Comparison of ENCODE assay signal across 8 cellular contexts in genomic region chr10:91924212-91925021, GRCh38. TPM values are rescaled to one million over a fixed set of nuclear protein-coding genes. Genes with fewer than 3 reads are reported as not detected.
DNase-seq lines count a peak whose midpoint lies in the region; ATAC-seq, FAIRE-seq and TF ChIP-seq lines count a peak whose summit lies in the region.

No MANE protein-coding gene starts in this region.

- H2AFZ ChIP-seq in GM12878 (ENCODE audit: control insufficient read depth, low read depth, low read length): peak overlapping the region; percentile 95

- peak overlapping the region; percentile 92 to 100 (median 98) for H3K27ac Mint-ChIP-seq in CD8-positive, alpha-beta memory T cell

- WGBS in GM12878 (ENCODE audit: insufficient coverage, insufficient replicate concordance, low lambda C conversion rate, missing lambda C conversion rate): 2% methylated on average over 21 of the region's 21 CpGs

- H3K9me3 ChIP-seq in CD8-positive, alpha-beta memory T cell (ENCODE audit: low read length): no peaks in the 10 kb centered on the region
- H3K9me3 ChIP-seq in GM12878 (replicated peaks; ENCODE audit: control insufficient read depth, insufficient read depth, low read length) (no peaks in the 10 kb centered on the region; the same call in 2 of the 3 replicates), thoracic aorta (no peaks in the 10 kb centered on the region)

- H4K20me1 ChIP-seq in GM12878 (ENCODE audit: control insufficient read depth, insufficient read depth): no peaks in the 10 kb centered on the region; the same call in 1 of the 2 replicates

- H3K27ac ChIP-seq in CD8-positive, alpha-beta memory T cell (ENCODE audit: low read depth, low read length): peak overlapping the region; percentile 91
- H3K27ac ChIP-seq in GM12878 (ENCODE audit: control insufficient read depth, insufficient read depth) (peak overlapping the region; percentile 88), thoracic aorta (peak overlapping the region; percentile 79 to 94)

- peak; percentile 26 for ATAC-seq in GM21390 (IDR thresholded peaks at IDR 0.05; ENCODE audit: unreplicated experiment)
- peak; percentile 50 for ATAC-seq in GM12878
- peak; percentile 29 for ATAC-seq in left lobe of liver
- no peak for ATAC-seq in thoracic aorta (ENCODE audit: insufficient number of reproducible peaks, low FRiP score, low read depth)

- SMC1A ChIA-PET in GM12878 (lab: Charles Lee; ENCODE audit: uncharacterized antibody, unreplicated experiment): interaction anchor here (0.9 to 2.3 kb wide), 11 partner anchors 8 to 918 kb away, joined by 3 to 12 read pairs (median 3); partner anchors contain the start of gene TNKS2

- peak overlapping the region; percentile 90 for H3K9ac ChIP-seq in GM12878 (ENCODE audit: control insufficient read depth, insufficient read depth, low read length)

- peaks cover 45 to 57% (median 51%) of the 10 kb centered on the region in 3 donors for H3K4me1 Mint-ChIP-seq in CD8-positive, alpha-beta memory T cell

- TF ChIP-seq RAD21 in GM12878 (IDR thresholded peaks at IDR 0.05; ENCODE audit: insufficient read depth, low read depth, low read length): no peak

- peaks cover 0 to 26% (median 9%) of the 10 kb centered on the region in 3 donors for H3K36me3 Mint-ChIP-seq in CD8-positive, alpha-beta memory T cell

- in situ Hi-C loops in GM12878 (cut with MboI): loop anchor here (5.0 to 25.0 kb wide), 3 partner anchors 537 to 1037 kb away; no protein-coding TSS in a partner anchor

- no peaks in the 10 kb centered on the region for H3K9me3 Mint-ChIP-seq in CD8-positive, alpha-beta memory T cell

- H3K27me3 Mint-ChIP-seq in CD8-positive, alpha-beta memory T cell: no peaks in the 10 kb centered on the region

- TSS peak; percentile 69 for BruUV-seq in GM12878 (replicated peaks; lab: Mats Ljungman, UMichigan)

- no peak for DNase-seq in CD8-positive, alpha-beta memory T cell
- DNase-seq in Kasumi-1 (lab: John Stamatoyannopoulos, UW) (peak; percentile 55 to 70), GM12878 (ENCODE audit: low read depth, low spot score) (no peak), left lobe of liver (ENCODE audit: low spot score) (no peak), thoracic aorta (ENCODE audit: low spot score) (no peak), amniotic stem cell (lab: John Stamatoyannopoulos, UW) (no peak), NCI-H2196 (lab: John Stamatoyannopoulos, UW; ENCODE audit: unreplicated experiment) (no peak)

- intact Hi-C loops in GM12878 (cut with micrococcal nuclease; ENCODE audit: unreplicated experiment): loop anchor here (5.0 kb wide), 1 partner anchor 127 kb away; the partner anchor contains the start of gene TNKS2

- peak; percentile 47 for FAIRE-seq in GM12878 (lab: Jason Lieb, UNC)

- peak overlapping the region; percentile 96 for H3K4me3 ChIP-seq in CD8-positive, alpha-beta memory T cell (ENCODE audit: low read length)
- peak overlapping the region; percentile 86 for H3K4me3 ChIP-seq in GM12878
- H3K4me3 ChIP-seq in thoracic aorta: peak overlapping the region; percentile 91

- H3K4me2 ChIP-seq in GM12878 (ENCODE audit: control insufficient read depth, insufficient read depth): peak overlapping the region; percentile 36

- RAD21 ChIA-PET in GM12878 (lab: Charles Lee; ENCODE audit: unreplicated experiment): interaction anchor here (1.0 to 1.5 kb wide), 6 partner anchors 11 to 128 kb away, joined by 3 to 6 read pairs (median 4); no protein-coding TSS in a partner anchor

- TF ChIP-seq CTCF in GM12878 (IDR thresholded peaks at IDR 0.05 in 2 of 3, conservative IDR thresholded peaks at IDR 0.05 in 1 of 3; ENCODE audit: control insufficient read depth in 2 of 3, extremely low read depth in 1 of 3, insufficient read depth in 1 of 3, low read depth in 3 of 3, low read length in 3 of 3) (no peak), thoracic aorta (IDR thresholded peaks at IDR 0.05) (no peak)

- POLR2A ChIA-PET in CD8-positive, alpha-beta memory T cell (lab: Charles Lee): interaction anchor here (0.5 to 1.7 kb wide), 8 partner anchors 8 to 128 kb away, joined by 3 to 27 read pairs (median 6); partner anchors contain the start of gene TNKS2
- POLR2A ChIA-PET in GM12878 (lab: Charles Lee): interaction anchor here (0.7 to 1.9 kb wide), 12 partner anchors 8 to 1053 kb away, joined by 3 to 9 read pairs (median 4); partner anchors contain the start of genes FGFBP3, RPP30 and TNKS2

- H3K36me3 ChIP-seq in CD8-positive, alpha-beta memory T cell (ENCODE audit: insufficient read depth, low read length): no peaks in the 10 kb centered on the region
- peaks cover 0 to 3% of the 10 kb centered on the region in 2 experiments; a peak in 1 of 4 replicates for H3K36me3 ChIP-seq in GM12878 (ENCODE audit: control insufficient read depth in 2 of 2, insufficient read depth in 2 of 2, low read length in 1 of 2)
- H3K36me3 ChIP-seq in thoracic aorta: no peaks in the 10 kb centered on the region

- H3K79me2 ChIP-seq in GM12878 (ENCODE audit: control insufficient read depth, insufficient read depth, low read length): peaks cover 59% of the 10 kb centered on the region

- CTCF ChIA-PET in CD8-positive, alpha-beta memory T cell (lab: Charles Lee): interaction anchor here (0.7 to 5.1 kb wide), 14 partner anchors 9 to 918 kb away, joined by 3 to 34 read pairs (median 4); partner anchors contain the start of genes FGFBP3 and TNKS2
- CTCF ChIA-PET in GM12878 (lab: Yijun Ruan, JAX): interaction anchor here (0.6 to 1.9 kb wide), 9 partner anchors 8 to 21 kb away, joined by 3 to 11 read pairs (median 3); no protein-coding TSS in a partner anchor

- H3K4me3 Mint-ChIP-seq in CD8-positive, alpha-beta memory T cell: peak overlapping the region; percentile 88 to 98 (median 93)

- H3K4me1 ChIP-seq in CD8-positive, alpha-beta memory T cell (ENCODE audit: insufficient read depth, low read length): peaks cover 31% of the 10 kb centered on the region
- H3K4me1 ChIP-seq in GM12878 (ENCODE audit: control insufficient read depth, insufficient read depth, low read length): no peaks in the 10 kb centered on the region
- H3K4me1 ChIP-seq in thoracic aorta (ENCODE audit: control insufficient read depth in 1 of 2, low read depth in 2 of 2): peaks cover 25 to 33% of the 10 kb centered on the region in 2 donors

- TF ChIP-seq POLR2A in GM12878 (IDR thresholded peaks at IDR 0.05; ENCODE audit: low read depth, low read length): no peak

- no peak for TF ChIP-seq EP300 in GM12878 (IDR thresholded peaks at IDR 0.05; ENCODE audit: borderline replicate concordance in 1 of 2, control insufficient read depth in 1 of 2, low read depth in 2 of 2, low read length in 2 of 2)

- no peaks in the 10 kb centered on the region for H3K27me3 ChIP-seq in CD8-positive, alpha-beta memory T cell (ENCODE audit: insufficient read depth, low read length, poor library complexity, severe bottlenecking)
- H3K27me3 ChIP-seq in GM12878 (replicated peaks in 1 of 2; ENCODE audit: control insufficient read depth in 2 of 2, insufficient read depth in 2 of 2, low read length in 1 of 2) (no peaks in the 10 kb centered on the region; a peak in 1 of 4 replicates), thoracic aorta (replicated peaks; ENCODE audit: insufficient read depth) (no peaks in the 10 kb centered on the region)

RNA-seq across cellular contexts. Expression of gene BTAF1, which starts 0.8 kb away (rescaled TPM):
- total RNA-seq in CD8-positive, alpha-beta memory T cell: 10 to 100 TPM; 48.5 to 51.0 TPM
- polyA plus RNA-seq in CD8-positive, alpha-beta memory T cell: 8.0 TPM
- 987 and 1,060 TPM in 2 replicates for total RNA-seq in GM12878 (2013; cell fraction: nucleolus; rRNA removed)
- total RNA-seq in GM12878 (2014; rRNA removed) (56.9 and 68.0 TPM in 2 replicates), GM12878 (2014; rRNA removed; fragmentation: Illumina TruSeq; extraction: Trizol) (63.3 and 66.0 TPM in 2 replicates), GM12878 (2021) (54.2 and 54.6 TPM in 2 replicates), left lobe of liver (16.0 TPM), thoracic aorta (10 to 100 TPM; 55.4 to 72.2 TPM)
- polyA plus RNA-seq in GM12878 (2011; ENCODE audit: low read depth): 30.7 TPM
- polyA plus RNA-seq in GM12878 (2011; rRNA removed) (157 and 230 TPM in 2 replicates), GM12878 (2014; fragmentation: Illumina TruSeq; extraction: Trizol) (56.9 and 76.0 TPM in 2 replicates), GM12878 (2014; fragmentation: Nextera tagmentation; extraction: Ambion mirVana) (10 to 100 TPM; 11.8 to 12.8 TPM), GM12878 (2014; rRNA removed) (53.2 and 62.9 TPM in 2 replicates), GM12878 (2016; fragmentation: Nextera tagmentation; extraction: Ambion mirVana) (10 to 100 TPM; 34.7 to 37.4 TPM)
- polyA plus RNA-seq in GM12878 (2011; cell fraction: cytosol; rRNA removed): 33.7 and 38.4 TPM in 2 replicates
- polyA plus RNA-seq in GM12878 (2011; cell fraction: nucleus; rRNA removed): 370 and 587 TPM in 2 replicates
- 42.7 and 63.7 TPM in 2 replicates for polyA plus RNA-seq in GM12878 (2012)
- 102 and 152 TPM in 2 replicates for polyA minus RNA-seq in GM12878 (2011; rRNA and poly(A)+ RNA removed)
- 29.8 and 41.3 TPM in 2 replicates for polyA minus RNA-seq in GM12878 (2011; cell fraction: cytosol; rRNA and poly(A)+ RNA removed)
- 139 and 166 TPM in 2 replicates for polyA minus RNA-seq in GM12878 (2011; cell fraction: nucleus; rRNA and poly(A)+ RNA removed)

RNA-seq across cellular contexts. Expression of gene FGFBP3, which starts 15.1 kb away (rescaled TPM):
- total RNA-seq in CD8-positive, alpha-beta memory T cell: 1 to 10 TPM; 3.1 to 3.6 TPM
- polyA plus RNA-seq in CD8-positive, alpha-beta memory T cell: 3.4 TPM
- 1.7 and 2.8 TPM in 2 replicates for total RNA-seq in GM12878 (2013; cell fraction: nucleolus; rRNA removed)
- 0.11 and 0.23 TPM in 2 replicates for total RNA-seq in GM12878 (2014; rRNA removed)
- 0.18 and 0.41 TPM in 2 replicates for total RNA-seq in GM12878 (2014; rRNA removed; fragmentation: Illumina TruSeq; extraction: Trizol)
- 0.35 and 0.41 TPM in 2 replicates for total RNA-seq in GM12878 (2021)
- 0.33 TPM for polyA plus RNA-seq in GM12878 (2011; ENCODE audit: low read depth)
- polyA plus RNA-seq in GM12878 (2011; rRNA removed): 0.09 and 0.23 TPM in 2 replicates
- 0.10 and 0.12 TPM in 2 replicates for polyA plus RNA-seq in GM12878 (2011; cell fraction: cytosol; rRNA removed)
- polyA plus RNA-seq in GM12878 (2011; cell fraction: nucleus; rRNA removed): 0.24 and 0.39 TPM in 2 replicates
- polyA plus RNA-seq in GM12878 (2012): 0.63 and 0.93 TPM in 2 replicates
- polyA plus RNA-seq in GM12878 (2014; fragmentation: Illumina TruSeq; extraction: Trizol): 0.13 and 0.14 TPM in 2 replicates
- under 1 TPM; 0.08 to 0.16 TPM for polyA plus RNA-seq in GM12878 (2014; fragmentation: Nextera tagmentation; extraction: Ambion mirVana)
- polyA plus RNA-seq in GM12878 (2014; rRNA removed): 0.31 and 0.52 TPM in 2 replicates
- polyA plus RNA-seq in GM12878 (2016; fragmentation: Nextera tagmentation; extraction: Ambion mirVana): 1 to 10 TPM in 1 of 2 experiments, under 1 TPM in 1; 0.56 to 1.0 TPM
- polyA minus RNA-seq in GM12878 (2011; rRNA and poly(A)+ RNA removed): 0.15 and 0.26 TPM in 2 replicates
- not detected in 2 replicates for polyA minus RNA-seq in GM12878 (2011; cell fraction: cytosol; rRNA and poly(A)+ RNA removed)
- 0.24 and 0.57 TPM in 2 replicates for polyA minus RNA-seq in GM12878 (2011; cell fraction: nucleus; rRNA and poly(A)+ RNA removed)
- 0.33 TPM for total RNA-seq in left lobe of liver
- 1 to 10 TPM in 1 of 2 donors, under 1 TPM in 1; 0.81 to 2.0 TPM for total RNA-seq in thoracic aorta

Comparison
In these comparisons a context has a peak if more than half of its experiments do, and no peak if none do; other contexts are left out.
1. DNase-seq: peak in Kasumi-1 (2 of 2); none in CD8-positive, alpha-beta memory T cell (0 of 5), GM12878 (single experiment), left lobe of liver (single experiment), thoracic aorta (single experiment), amniotic stem cell (single experiment) and NCI-H2196 (single experiment).
2. Peak in every context shown above with its lines, with median percentiles within 50 percentile points of each other: H3K27ac ChIP-seq and H3K4me3 ChIP-seq.